Comparison of ENCODE assay signal across 1 cellular context in genomic region chrX:40732499-40732898, GRCh38.
A peak's percentile ranks its signal among the peaks of the same experiment; 100 is the strongest.
TF ChIP-seq lines count a peak whose summit lies in the region.

No MANE protein-coding gene starts in this region.

TF ChIP-seq in GM12878, 131 proteins besides CTCF, POLR2A, EP300 and RAD21:
- TF ChIP-seq MLLT1 (IDR thresholded peaks at IDR 0.05): 0 out of 2 replicates have a peak, but pooled peaks have one; percentile 35
TF ChIP-seq in GM12878: peak in this region for 1; not testable (repeated sequence) for 130.
